Comparison of ENCODE assay signal across 19 cellular contexts in the genomic region with DNA sequence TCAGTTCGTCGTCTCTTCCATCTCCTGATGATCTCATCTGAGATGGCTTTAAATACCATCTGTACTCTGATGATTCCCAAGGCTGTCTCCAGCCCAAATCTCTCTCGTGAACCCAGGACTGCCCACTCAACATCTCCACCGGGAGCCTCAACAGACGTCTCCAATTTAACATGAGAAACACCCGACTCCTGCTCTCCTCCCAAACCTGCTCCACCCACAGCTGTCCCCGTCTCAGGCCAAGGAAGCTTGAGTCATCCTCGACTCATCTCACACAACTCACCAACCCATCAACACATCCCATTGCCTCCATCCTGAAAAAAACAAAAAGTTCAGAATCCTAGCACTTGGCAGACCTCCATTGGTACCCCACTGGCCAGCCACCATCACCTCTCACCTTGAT. TPM values are rescaled to one million over a fixed set of nuclear protein-coding genes. Genes with fewer than 3 reads are reported as not detected.
DNase-seq lines count a peak whose midpoint lies in the region; ATAC-seq and TF ChIP-seq lines count a peak whose summit lies in the region.
"Had no signal": no experiment of that assay in that cellular context is flagged by ENCODE, and none has a peak within 500 bp of the region (broad histone marks: within the 10 kb centered on the region; RNA-seq: fewer than 3 reads in every experiment).

No MANE protein-coding gene starts in this region.

- H3K9ac ChIP-seq in SK-N-SH = no peak overlapping the region

- no peaks in the 10 kb centered on the region for H3K79me2 ChIP-seq in SK-N-SH (ENCODE audit: insufficient read depth)

- no peaks in the 10 kb centered on the region for H3F3A ChIP-seq in SK-N-SH (replicated peaks; ENCODE audit: insufficient read depth)

- no peak overlapping the region for H3K4me3 Mint-ChIP-seq in naive thymus-derived CD8-positive, alpha-beta T cell

- H3K27ac ChIP-seq in SK-N-SH (ENCODE audit: low read depth in 2 of 2, low read length in 1 of 2) = no peak overlapping the region
- H3K27ac ChIP-seq: 22Rv1, HL-60 had no signal

- H3K36me3 Mint-ChIP-seq in naive thymus-derived CD8-positive, alpha-beta T cell = no peaks in the 10 kb centered on the region

- H3K4me1 ChIP-seq in SK-N-SH (ENCODE audit: control insufficient read depth in 1 of 2, insufficient read depth in 2 of 2, low read depth in 1 of 2, low read length in 1 of 2) = no peaks in the 10 kb centered on the region

- no peaks in the 10 kb centered on the region for H3K36me3 ChIP-seq in SK-N-SH (replicated peaks in 1 of 2; ENCODE audit: control insufficient read depth in 1 of 2, insufficient read depth in 2 of 2, low read length in 1 of 2)

- H3K27me3 Mint-ChIP-seq in naive thymus-derived CD8-positive, alpha-beta T cell = peaks cover 2 to 38% (median 18%) of the 10 kb centered on the region in 5 donors

- no peaks in the 10 kb centered on the region for H3K4me1 Mint-ChIP-seq in naive thymus-derived CD8-positive, alpha-beta T cell

- no peak for DNase-seq in SK-N-SH
- peak; percentile 50 for DNase-seq in cerebellar cortex (ENCODE audit: low spot score)
- DNase-seq in islet precursor cell = peak; percentile 72
- no peak for DNase-seq in naive thymus-derived CD8-positive, alpha-beta T cell
- DNase-seq: HCEC 1CT, KBM-7, MM.1S, NCI-H1105 treated with DMSO at 0.1 percent for 48 hours, NCI-H187, NCI-H774, SHP77 had no signal

- no peak for TF ChIP-seq EP300 in SK-N-SH (IDR thresholded peaks at IDR 0.05; ENCODE audit: borderline replicate concordance in 1 of 2, low read depth in 1 of 2, low read length in 1 of 2)

- no peaks in the 10 kb centered on the region for H3K9me2 ChIP-seq in SK-N-SH

- ATAC-seq in SK-N-SH treated with all-trans-retinoic acid at 6 μM for 48 hours (no peak), GM18868 (IDR thresholded peaks at IDR 0.05; ENCODE audit: unreplicated experiment) (no peak), HG03469 (IDR thresholded peaks at IDR 0.05; ENCODE audit: unreplicated experiment) (no peak), HG03280 (IDR thresholded peaks at IDR 0.05; ENCODE audit: unreplicated experiment) (no peak)
- no peak for ATAC-seq in naive thymus-derived CD8-positive, alpha-beta T cell
- ATAC-seq: GM12878 had no signal

- no peak for TF ChIP-seq CTCF in SK-N-SH (IDR thresholded peaks at IDR 0.05)

- POLR2A ChIA-PET in SK-N-SH (lab: Yijun Ruan, JAX) = no interaction called here
- POLR2A ChIA-PET in naive thymus-derived CD8-positive, alpha-beta T cell (lab: Charles Lee) = no interaction called here

- H2AFZ ChIP-seq in SK-N-SH (ENCODE audit: low read depth) = no peak overlapping the region

- WGBS in SK-N-SH (ENCODE audit: low lambda C conversion rate) = 12% methylated on average over 8 of the region's 8 CpGs

- H3K4me2 ChIP-seq in SK-N-SH = no peak overlapping the region

- no peak for TF ChIP-seq RAD21 in SK-N-SH (IDR thresholded peaks at IDR 0.05; ENCODE audit: low read length)

- H3K27me3 ChIP-seq in SK-N-SH (ENCODE audit: insufficient read depth) = peaks cover 12% of the 10 kb centered on the region; the same call in 1 of the 2 replicates

- H3K27ac Mint-ChIP-seq in naive thymus-derived CD8-positive, alpha-beta T cell = no peak overlapping the region

- H3K9me3 ChIP-seq in SK-N-SH = no peaks in the 10 kb centered on the region

- CTCF ChIA-PET in SK-N-SH (lab: Yijun Ruan, JAX) = interaction anchor here (1.0 to 1.6 kb wide), 2 partner anchors 52 to 381 kb away, joined by 3 to 6 read pairs; no protein-coding TSS in a partner anchor

- no peak overlapping the region for H3K4me3 ChIP-seq in SK-N-SH (ENCODE audit: low read depth in 2 of 2, low read length in 1 of 2)
- H3K4me3 ChIP-seq: GM12878 had no signal

- H4K20me1 ChIP-seq in SK-N-SH (ENCODE audit: insufficient read depth) = no peaks in the 10 kb centered on the region

- peaks cover 0 to 10% (median 0%) of the 10 kb centered on the region in 9 donors for H3K9me3 Mint-ChIP-seq in naive thymus-derived CD8-positive, alpha-beta T cell

TF ChIP-seq in SK-N-SH, 30 proteins besides CTCF, POLR2A, EP300 and RAD21:
- TF ChIP-seq, protein P1, sequence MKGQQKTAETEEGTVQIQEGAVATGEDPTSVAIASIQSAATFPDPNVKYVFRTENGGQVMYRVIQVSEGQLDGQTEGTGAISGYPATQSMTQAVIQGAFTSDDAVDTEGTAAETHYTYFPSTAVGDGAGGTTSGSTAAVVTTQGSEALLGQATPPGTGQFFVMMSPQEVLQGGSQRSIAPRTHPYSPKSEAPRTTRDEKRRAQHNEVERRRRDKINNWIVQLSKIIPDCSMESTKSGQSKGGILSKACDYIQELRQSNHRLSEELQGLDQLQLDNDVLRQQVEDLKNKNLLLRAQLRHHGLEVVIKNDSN (IDR thresholded peaks at IDR 0.05; ENCODE audit: borderline replicate concordance, low read depth) = no peak
- no peak for TF ChIP-seq GATA2 (CRISPR knock-in tag; IDR thresholded peaks at IDR 0.05)
- TF ChIP-seq, protein P2, sequence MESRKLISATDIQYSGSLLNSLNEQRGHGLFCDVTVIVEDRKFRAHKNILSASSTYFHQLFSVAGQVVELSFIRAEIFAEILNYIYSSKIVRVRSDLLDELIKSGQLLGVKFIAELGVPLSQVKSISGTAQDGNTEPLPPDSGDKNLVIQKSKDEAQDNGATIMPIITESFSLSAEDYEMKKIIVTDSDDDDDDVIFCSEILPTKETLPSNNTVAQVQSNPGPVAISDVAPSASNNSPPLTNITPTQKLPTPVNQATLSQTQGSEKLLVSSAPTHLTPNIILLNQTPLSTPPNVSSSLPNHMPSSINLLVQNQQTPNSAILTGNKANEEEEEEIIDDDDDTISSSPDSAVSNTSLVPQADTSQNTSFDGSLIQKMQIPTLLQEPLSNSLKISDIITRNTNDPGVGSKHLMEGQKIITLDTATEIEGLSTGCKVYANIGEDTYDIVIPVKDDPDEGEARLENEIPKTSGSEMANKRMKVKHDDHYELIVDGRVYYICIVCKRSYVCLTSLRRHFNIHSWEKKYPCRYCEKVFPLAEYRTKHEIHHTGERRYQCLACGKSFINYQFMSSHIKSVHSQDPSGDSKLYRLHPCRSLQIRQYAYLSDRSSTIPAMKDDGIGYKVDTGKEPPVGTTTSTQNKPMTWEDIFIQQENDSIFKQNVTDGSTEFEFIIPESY (IDR thresholded peaks at IDR 0.05; ENCODE audit: borderline replicate concordance, low read depth) = no peak
- TF ChIP-seq FOSL2 (IDR thresholded peaks at IDR 0.05; ENCODE audit: borderline replicate concordance, low read depth) = peak; percentile 5; the same call in 1 of the 2 replicates
- no peak for TF ChIP-seq MEF2A (IDR thresholded peaks at IDR 0.05; ENCODE audit: borderline replicate concordance, low read depth)
- no peak for TF ChIP-seq RXRA (IDR thresholded peaks at IDR 0.05; ENCODE audit: borderline replicate concordance, low read depth)
TF ChIP-seq in SK-N-SH: peak in this region for 1.

TF ChIP-seq in SK-N-SH treated with all-trans-retinoic acid at 6 μM for 48 hours, 23 proteins besides CTCF, POLR2A, EP300 and RAD21:
- no peak for TF ChIP-seq ZFP3 (CRISPR knock-in tag; IDR thresholded peaks at IDR 0.05)
- no peak for TF ChIP-seq ZNF8 (CRISPR knock-in tag; IDR thresholded peaks at IDR 0.05)
- TF ChIP-seq, protein P3, sequence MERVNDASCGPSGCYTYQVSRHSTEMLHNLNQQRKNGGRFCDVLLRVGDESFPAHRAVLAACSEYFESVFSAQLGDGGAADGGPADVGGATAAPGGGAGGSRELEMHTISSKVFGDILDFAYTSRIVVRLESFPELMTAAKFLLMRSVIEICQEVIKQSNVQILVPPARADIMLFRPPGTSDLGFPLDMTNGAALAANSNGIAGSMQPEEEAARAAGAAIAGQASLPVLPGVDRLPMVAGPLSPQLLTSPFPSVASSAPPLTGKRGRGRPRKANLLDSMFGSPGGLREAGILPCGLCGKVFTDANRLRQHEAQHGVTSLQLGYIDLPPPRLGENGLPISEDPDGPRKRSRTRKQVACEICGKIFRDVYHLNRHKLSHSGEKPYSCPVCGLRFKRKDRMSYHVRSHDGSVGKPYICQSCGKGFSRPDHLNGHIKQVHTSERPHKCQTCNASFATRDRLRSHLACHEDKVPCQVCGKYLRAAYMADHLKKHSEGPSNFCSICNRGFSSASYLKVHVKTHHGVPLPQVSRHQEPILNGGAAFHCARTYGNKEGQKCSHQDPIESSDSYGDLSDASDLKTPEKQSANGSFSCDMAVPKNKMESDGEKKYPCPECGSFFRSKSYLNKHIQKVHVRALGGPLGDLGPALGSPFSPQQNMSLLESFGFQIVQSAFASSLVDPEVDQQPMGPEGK (CRISPR knock-in tag; IDR thresholded peaks at IDR 0.05; ENCODE audit: borderline replicate concordance) = no peak
- no peak for TF ChIP-seq ZC3H10 (CRISPR knock-in tag; IDR thresholded peaks at IDR 0.05)
- TF ChIP-seq ARNTL (CRISPR knock-in tag; IDR thresholded peaks at IDR 0.05; ENCODE audit: borderline replicate concordance, low read depth) = no peak
- no peak for TF ChIP-seq ZNF565 (CRISPR knock-in tag; conservative IDR thresholded peaks at IDR 0.05; ENCODE audit: low read depth)
- no peak for TF ChIP-seq ZNF70 (CRISPR knock-in tag; IDR thresholded peaks at IDR 0.05)
- no peak for TF ChIP-seq SNAI2 (CRISPR knock-in tag; IDR thresholded peaks at IDR 0.05)
- TF ChIP-seq, protein P4, sequence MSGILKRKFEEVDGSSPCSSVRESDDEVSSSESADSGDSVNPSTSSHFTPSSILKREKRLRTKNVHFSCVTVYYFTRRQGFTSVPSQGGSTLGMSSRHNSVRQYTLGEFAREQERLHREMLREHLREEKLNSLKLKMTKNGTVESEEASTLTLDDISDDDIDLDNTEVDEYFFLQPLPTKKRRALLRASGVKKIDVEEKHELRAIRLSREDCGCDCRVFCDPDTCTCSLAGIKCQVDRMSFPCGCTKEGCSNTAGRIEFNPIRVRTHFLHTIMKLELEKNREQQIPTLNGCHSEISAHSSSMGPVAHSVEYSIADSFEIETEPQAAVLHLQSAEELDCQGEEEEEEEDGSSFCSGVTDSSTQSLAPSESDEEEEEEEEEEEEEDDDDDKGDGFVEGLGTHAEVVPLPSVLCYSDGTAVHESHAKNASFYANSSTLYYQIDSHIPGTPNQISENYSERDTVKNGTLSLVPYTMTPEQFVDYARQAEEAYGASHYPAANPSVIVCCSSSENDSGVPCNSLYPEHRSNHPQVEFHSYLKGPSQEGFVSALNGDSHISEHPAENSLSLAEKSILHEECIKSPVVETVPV (CRISPR knock-in tag; IDR thresholded peaks at IDR 0.05) = no peak
- no peak for TF ChIP-seq TOX (CRISPR knock-in tag; IDR thresholded peaks at IDR 0.05; ENCODE audit: borderline replicate concordance)
- no peak for TF ChIP-seq ZFP30 (CRISPR knock-in tag; IDR thresholded peaks at IDR 0.05)
- TF ChIP-seq CSDC2 (CRISPR knock-in tag; IDR thresholded peaks at IDR 0.05) = no peak
- no peak for TF ChIP-seq OSR1 (CRISPR knock-in tag; IDR thresholded peaks at IDR 0.05)
- TF ChIP-seq BACH2 (CRISPR knock-in tag; IDR thresholded peaks at IDR 0.05; ENCODE audit: borderline replicate concordance) = no peak

RNA-seq across cellular contexts. Expression of a gene that starts 29.7 kb away (rescaled TPM):
- polyA plus RNA-seq in SK-N-SH (2012; rRNA removed) = not detected in 2 replicates
- polyA plus RNA-seq in SK-N-SH (2012; cell fraction: cytosol; rRNA removed) = not detected in 2 replicates
- not detected in 2 replicates for polyA plus RNA-seq in SK-N-SH (2012; cell fraction: nucleus; rRNA removed)
- total RNA-seq in naive thymus-derived CD8-positive, alpha-beta T cell = not detected
- polyA plus RNA-seq in naive thymus-derived CD8-positive, alpha-beta T cell = under 1 TPM in 1 of 3 donors, not detected in 2; 0.15 TPM
- total RNA-seq: NCI-H460 had no signal

Comparison
In these comparisons a context has a peak if more than half of its experiments do, and no peak if none do; other contexts are left out.
1. DNase-seq: peak in cerebellar cortex (single experiment) and islet precursor cell (single experiment); none in SK-N-SH (single experiment) and naive thymus-derived CD8-positive, alpha-beta T cell (0 of 10).